ENCODE assay signal across 8 cellular contexts in genomic region chr11:129143335-129143734, GRCh38. TPM values are rescaled to one million over a fixed set of nuclear protein-coding genes. Genes with fewer than 3 reads are reported as not detected.
DNase-seq lines count a peak whose midpoint lies in the region; ATAC-seq, FAIRE-seq and TF ChIP-seq lines count a peak whose summit lies in the region.

No MANE protein-coding gene starts in this region.

- H3K27ac ChIP-seq in A549 = peak overlapping the region; percentile 86

- TF ChIP-seq POLR2A in A549 (IDR thresholded peaks at IDR 0.05; ENCODE audit: low read length) = no peak

- H3K4me1 ChIP-seq in A549 = peaks cover 60% of the 10 kb centered on the region

- no peaks in the 10 kb centered on the region for H3K9me3 ChIP-seq in A549

- peak; percentile 52 to 91 for DNase-seq in A549 (ENCODE audit: low read depth in 1 of 2, low spot score in 1 of 2)
- peak; percentile 93 for DNase-seq in LoVo (ENCODE audit: low spot score)
- peak; percentile 98 for DNase-seq in choroid plexus epithelial cell (ENCODE audit: low read depth)
- peak; percentile 88 to 98 for DNase-seq in lung microvascular endothelial cell (ENCODE audit: low read depth in 2 of 2)
- no peak for DNase-seq in cerebellar cortex (ENCODE audit: low spot score)
- no peak for DNase-seq in DMS79 (lab: John Stamatoyannopoulos, UW)

- FAIRE-seq in A549 (lab: Jason Lieb, UNC) = peak; percentile 92

- CTCF ChIA-PET in A549 (lab: Yijun Ruan, JAX) = no interaction called here

- H3K4me3 ChIP-seq in A549 (no peak overlapping the region; the same call in 2 of the 3 replicates), choroid plexus epithelial cell (ENCODE audit: low read depth, low read length) (no peak overlapping the region)

- ATAC-seq in A549 (peak; percentile 100), GM21367 (IDR thresholded peaks at IDR 0.05; ENCODE audit: unreplicated experiment) (no peak), HG02759 (IDR thresholded peaks at IDR 0.05; ENCODE audit: unreplicated experiment) (no peak)

- TF ChIP-seq EP300 in A549 (IDR thresholded peaks at IDR 0.05) = peak; percentile 19 to 46; a peak in 2 of 5 replicates

- no peak; a peak in 1 of 5 replicates for TF ChIP-seq RAD21 in A549 (conservative IDR thresholded peaks at IDR 0.05 in 1 of 2, IDR thresholded peaks at IDR 0.05 in 1 of 2)

- POLR2A ChIA-PET in A549 (lab: Yijun Ruan, JAX) = no interaction called here

- peak overlapping the region; percentile 70 for H3K4me2 ChIP-seq in A549

- WGBS in A549 (ENCODE audit: missing lambda C conversion rate) = under 1% methylated on average over 8 of the region's 8 CpGs

- TF ChIP-seq CTCF in A549 (IDR thresholded peaks at IDR 0.05) = no peak
- no peak for TF ChIP-seq CTCF in choroid plexus epithelial cell (conservative IDR thresholded peaks at IDR 0.05; ENCODE audit: low read depth, low read length)

TF ChIP-seq in A549, 52 proteins besides CTCF, POLR2A, EP300 and RAD21 (continues in another document):
- no peak for TF ChIP-seq TP53 (CRISPR knock-in tag; IDR thresholded peaks at IDR 0.05)
- TF ChIP-seq ELK1 (IDR thresholded peaks at IDR 0.05; ENCODE audit: low read depth, low read length) = no peak
- peak in 1 of 2 experiments; percentile 63; a peak in 2 of 5 replicates for TF ChIP-seq JUN (IDR thresholded peaks at IDR 0.05)
- TF ChIP-seq FOSL2 (IDR thresholded peaks at IDR 0.05) = peak; percentile 97
- TF ChIP-seq FOSL2 (CRISPR knock-in tag; IDR thresholded peaks at IDR 0.05) = peak; percentile 98
- no peak for TF ChIP-seq KDM1A (IDR thresholded peaks at IDR 0.05; ENCODE audit: low read depth)
- no peak for TF ChIP-seq SREBF2 (IDR thresholded peaks at IDR 0.05)
- TF ChIP-seq RCOR1 (IDR thresholded peaks at IDR 0.05; ENCODE audit: low read depth, low read length) = no peak
- no peak for TF ChIP-seq HMGXB4 (CRISPR knock-in tag; IDR thresholded peaks at IDR 0.05; ENCODE audit: borderline replicate concordance)
- no peak for TF ChIP-seq NR3C1 (IDR thresholded peaks at IDR 0.05)
- TF ChIP-seq HDAC2 (IDR thresholded peaks at IDR 0.05) = no peak
- no peak for TF ChIP-seq PHF8 (IDR thresholded peaks at IDR 0.05; ENCODE audit: borderline replicate concordance, low read depth)
- peak; percentile 94 for TF ChIP-seq GATA3 (IDR thresholded peaks at IDR 0.05; ENCODE audit: borderline replicate concordance)
- peak; percentile 31; the same call in 1 of the 3 replicates for TF ChIP-seq BCL3 (IDR thresholded peaks at IDR 0.05)
- peak; percentile 49; the same call in 1 of the 2 replicates for TF ChIP-seq HES2 (IDR thresholded peaks at IDR 0.05)
- no peak for TF ChIP-seq RFX5 (IDR thresholded peaks at IDR 0.05)
- peak; percentile 57 to 85; a peak in 3 of 4 replicates for TF ChIP-seq CEBPB (IDR thresholded peaks at IDR 0.05)
- TF ChIP-seq MAX (IDR thresholded peaks at IDR 0.05) = peak; percentile 74
- no peak for TF ChIP-seq ZC3H11A (IDR thresholded peaks at IDR 0.05)
- TF ChIP-seq SMC3 (IDR thresholded peaks at IDR 0.05) = 0 out of 3 replicates have a peak, but pooled peaks have one; percentile 15
- no peak for TF ChIP-seq HOXB5 (CRISPR knock-in tag; IDR thresholded peaks at IDR 0.05)
- peak; percentile 93 for TF ChIP-seq JUNB (IDR thresholded peaks at IDR 0.05)
- peak; percentile 15 for TF ChIP-seq MAFK (IDR thresholded peaks at IDR 0.05; ENCODE audit: partially characterized antibody)
- no peak for TF ChIP-seq NPAS2 (CRISPR knock-in tag; IDR thresholded peaks at IDR 0.05; ENCODE audit: borderline replicate concordance)
- no peak for TF ChIP-seq CHD4 (IDR thresholded peaks at IDR 0.05; ENCODE audit: borderline replicate concordance)
- TF ChIP-seq RNF2 (IDR thresholded peaks at IDR 0.05; ENCODE audit: borderline replicate concordance, low read depth) = no peak
- no peak for TF ChIP-seq POLR2AphosphoS2 (conservative IDR thresholded peaks at IDR 0.05; ENCODE audit: low read length)
- TF ChIP-seq USF2 (IDR thresholded peaks at IDR 0.05) = no peak
- TF ChIP-seq REST (IDR thresholded peaks at IDR 0.05) = no peak
- TF ChIP-seq NFE2L2 (conservative IDR thresholded peaks at IDR 0.05; ENCODE audit: low read length) = no peak
- no peak for TF ChIP-seq FOSB (CRISPR knock-in tag; IDR thresholded peaks at IDR 0.05)

RNA-seq across cellular contexts. Expression of gene ARHGAP32, which starts 48.8 kb away (rescaled TPM):
- polyA plus RNA-seq in A549 (2011; rRNA removed) (9.0 and 13.2 TPM in 2 replicates), A549 (2017; fragmentation: RNase III; extraction: RNeasy Plus Mini Kit Qiagen cat#74134 plus additional on column Dnase treatment) (3.5 to 4.4 TPM (median 4.3 TPM) in 3 replicates)
- 2.7 and 3.4 TPM in 2 replicates for polyA plus RNA-seq in A549 (2012; cell fraction: cytosol; rRNA removed)
- polyA plus RNA-seq in A549 (2012; cell fraction: nucleus; rRNA removed) = 4.8 and 5.9 TPM in 2 replicates
- polyA minus RNA-seq in A549 (2011; rRNA and poly(A)+ RNA removed) = 28.5 and 35.9 TPM in 2 replicates
- total RNA-seq in lung microvascular endothelial cell = 3.5 and 6.7 TPM in 2 replicates

Comparison
In these comparisons a context has a peak if more than half of its experiments do, and no peak if none do; other contexts are left out.
1. ATAC-seq: peak in A549 (2 of 2); none in GM21367 (single experiment) and HG02759 (single experiment).
2. DNase-seq: peak in A549 (2 of 2), LoVo (single experiment), choroid plexus epithelial cell (single experiment) and lung microvascular endothelial cell (2 of 2); none in cerebellar cortex (single experiment) and DMS79 (single experiment).